26 cellular contexts compared by ENCODE assay signal in genomic region chr22:47694536-47694935, GRCh38.
"Had no signal": no experiment of that assay in that cellular context is flagged by ENCODE, and none has a peak within 500 bp of the region (broad histone marks: within the 10 kb centered on the region; RNA-seq: fewer than 3 reads in every experiment).

No MANE protein-coding gene starts in this region.

- H3K9me3 ChIP-seq: colonic mucosa, esophagus squamous epithelium, gastrocnemius medialis, heart right ventricle, left lung, lower lobe of right lung, mucosa of descending colon had no signal

- H3K27me3 ChIP-seq: colonic mucosa, dorsolateral prefrontal cortex, esophagus squamous epithelium, gastrocnemius medialis, left lung had no signal

- H3K36me3 ChIP-seq: colonic mucosa, esophagus squamous epithelium, gastrocnemius medialis, heart right ventricle, left lung, lower lobe of right lung had no signal

- H3K4me1 ChIP-seq: colonic mucosa, esophagus squamous epithelium, gastrocnemius medialis, heart right ventricle, left lung, lower lobe of right lung had no signal

- FAIRE-seq: endometrium, islet of Langerhans, keratinocyte had no signal

- H3K4me3 ChIP-seq: colonic mucosa, dorsolateral prefrontal cortex, esophagus squamous epithelium, gastrocnemius medialis, heart right ventricle, left lung, lower lobe of right lung, mucosa of descending colon had no signal

- DNase-seq: colonic mucosa; cortex of kidney; dorsolateral prefrontal cortex; effector CD4-positive, alpha-beta T cell; effector memory CD4-positive, alpha-beta T cell; erythroblast; esophagus squamous epithelium; foreskin fibroblast; foreskin melanocyte; gastrocnemius medialis; glutamatergic neuron; heart right ventricle; hippocampal formation; left cardiac atrium; left lung; left ventricle myocardium superior; lower lobe of right lung; mesenchymal stem cell; mucosa of descending colon; naive B cell; naive thymus-derived CD8-positive, alpha-beta T cell had no signal

- ATAC-seq: esophagus mucosa; gastrocnemius medialis; heart right ventricle; left cardiac atrium; left lung; left ventricle myocardium superior; lower lobe of right lung; mucosa of descending colon; naive thymus-derived CD8-positive, alpha-beta T cell had no signal

- H3K27ac ChIP-seq: colonic mucosa, dorsolateral prefrontal cortex, epithelial cell of prostate, esophagus squamous epithelium, gastrocnemius medialis, heart right ventricle, left lung, lower lobe of right lung had no signal
